Comparison of ENCODE assay signal across 9 cellular contexts in genomic region chr6:101226677-101227135, GRCh38.
DNase-seq lines count a peak whose midpoint lies in the region; ATAC-seq and TF ChIP-seq lines count a peak whose summit lies in the region.
"Had no signal": no experiment of that assay in that cellular context is flagged by ENCODE, and none has a peak within 500 bp of the region (broad histone marks: within the 10 kb centered on the region; RNA-seq: fewer than 3 reads in every experiment).

No MANE protein-coding gene starts in this region.

- peak; percentile 18 for DNase-seq in stimulated activated CD4-positive, alpha-beta T cell treated with anti-CD3 and anti-CD28 coated beads, Interleukin-15, amount 100 ng/mL, for 24 hours
- DNase-seq in stimulated activated CD4-positive, alpha-beta T cell treated with anti-CD3 and anti-CD28 coated beads, Interleukin-4, amount 100 ng/mL, for 1 hour = no peak
- DNase-seq in NCI-H510A (lab: John Stamatoyannopoulos, UW) (peak; percentile 47), fibroblast of mammary gland (ENCODE audit: low read depth) (peak; percentile 45), esophagus muscularis mucosa (ENCODE audit: extremely low spot score) (no peak), NCI-H1436 treated with DMSO at 0.1 percent for 48 hours (lab: John Stamatoyannopoulos, UW) (no peak)
- DNase-seq: NCI-H187 had no signal

- TF ChIP-seq POLR2A in esophagus muscularis mucosa (IDR thresholded peaks at IDR 0.05; ENCODE audit: low read depth) = no peak

- peaks cover 0 to 8% (median 0%) of the 10 kb centered on the region in 4 donors for H3K9me3 ChIP-seq in esophagus muscularis mucosa

- no peak overlapping the region for H3K27ac ChIP-seq in esophagus muscularis mucosa (replicated peaks in 1 of 4)

- ATAC-seq in HG02588 (IDR thresholded peaks at IDR 0.05; ENCODE audit: unreplicated experiment) (no peak), GM21786 (IDR thresholded peaks at IDR 0.05; ENCODE audit: unreplicated experiment) (no peak)

- H3K4me3 ChIP-seq in fibroblast of mammary gland (ENCODE audit: control insufficient read depth, low read depth, low read length) = no peak overlapping the region
- H3K4me3 ChIP-seq in esophagus muscularis mucosa = no peak overlapping the region

- intact Hi-C loops in esophagus muscularis mucosa (cut with DNase I) = no loop called here

- H3K4me1 ChIP-seq in esophagus muscularis mucosa = no peaks in the 10 kb centered on the region

- TF ChIP-seq CTCF in fibroblast of mammary gland (conservative IDR thresholded peaks at IDR 0.05; ENCODE audit: control insufficient read depth, insufficient read depth, low read depth, low read length) (peak; percentile 21), esophagus muscularis mucosa (IDR thresholded peaks at IDR 0.05) (no peak)

- 61% methylated on average over 12 of the region's 12 CpGs for WGBS in esophagus muscularis mucosa

- no peak for TF ChIP-seq EP300 in esophagus muscularis mucosa (IDR thresholded peaks at IDR 0.05)

- H3K36me3 ChIP-seq in esophagus muscularis mucosa = no peaks in the 10 kb centered on the region

- no peaks in the 10 kb centered on the region for H3K27me3 ChIP-seq in esophagus muscularis mucosa

Comparison
In these comparisons a context has a peak if more than half of its experiments do, and no peak if none do; other contexts are left out.
1. DNase-seq: peak in stimulated activated CD4-positive, alpha-beta T cell treated with anti-CD3 and anti-CD28 coated beads, Interleukin-15, amount 100 ng/mL, for 24 hours (single experiment), NCI-H510A (single experiment) and fibroblast of mammary gland (single experiment); none in stimulated activated CD4-positive, alpha-beta T cell treated with anti-CD3 and anti-CD28 coated beads, Interleukin-4, amount 100 ng/mL, for 1 hour (single experiment), esophagus muscularis mucosa (single experiment) and NCI-H1436 treated with DMSO at 0.1 percent for 48 hours (single experiment).